ENCODE assay signal across 8 cellular contexts in the genomic region with DNA sequence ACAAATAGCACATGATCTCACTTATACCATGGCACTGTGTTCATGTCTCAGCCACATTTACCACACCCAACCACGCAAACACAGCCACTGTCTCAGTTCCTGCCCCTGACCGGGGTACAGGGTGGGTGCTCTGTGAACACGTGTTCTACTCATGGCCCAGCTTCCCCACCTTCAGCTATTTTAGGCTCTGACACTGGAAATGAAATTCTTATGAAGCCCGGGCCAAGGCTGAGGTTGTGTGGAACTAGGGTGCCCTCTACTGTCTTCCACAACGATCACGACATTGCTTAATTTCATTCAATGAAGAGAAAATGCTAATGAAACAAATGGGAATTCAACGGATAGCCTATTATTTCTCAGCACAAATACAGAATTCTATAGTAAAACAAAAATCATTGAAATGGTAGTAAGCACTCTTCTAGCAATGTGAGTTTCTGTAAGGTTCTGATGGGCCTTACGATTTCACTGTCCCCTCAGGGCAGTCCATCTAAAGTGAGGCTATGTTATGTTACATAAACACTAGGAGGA. TPM values are rescaled to one million over a fixed set of nuclear protein-coding genes. Genes with fewer than 3 reads are reported as not detected.
DNase-seq lines count a peak whose midpoint lies in the region; ATAC-seq and TF ChIP-seq lines count a peak whose summit lies in the region.

No MANE protein-coding gene starts in this region.

- H2AFZ ChIP-seq in neural cell (ENCODE audit: low read depth, low read length), result no peak overlapping the region

- CTCF ChIA-PET in A673 (lab: Charles Lee), result interaction anchor here (0.6 kb wide), 1 partner anchor 931 kb away, joined by 3 read pairs; no protein-coding TSS in a partner anchor

- intact Hi-C loops in A673 (cut with micrococcal nuclease; ENCODE audit: unreplicated experiment), result loop anchor here (2.0 kb wide), 1 partner anchor 1356 kb away; no protein-coding TSS in a partner anchor
- intact Hi-C loops in activated T-helper 2 cell treated with anti-CD3 and anti-CD28 coated beads, Interferon-gamma antibody, Interleukin-2, Interleukin-4, amounts not matched to agents 10 μg/mL and 5 μg/mL and 100 μg/mL, durations not matched to agents 14 hours and 24 hours and 36 hours (cut with micrococcal nuclease), result no loop called here

- no peaks in the 10 kb centered on the region for H3K9me2 ChIP-seq in neural cell (ENCODE audit: insufficient read depth, low read length)

- H3K27me3 Mint-ChIP-seq in immature natural killer cell (ENCODE audit: low read depth in 3 of 3), result peaks cover 5 to 11% (median 6%) of the 10 kb centered on the region in 3 donors
- H3K27me3 Mint-ChIP-seq in activated T-helper 2 cell treated with anti-CD3 and anti-CD28 coated beads, Interferon-gamma antibody, Interleukin-2, Interleukin-4, amounts not matched to agents 10 μg/mL and 5 μg/mL and 100 μg/mL, durations not matched to agents 14 hours and 24 hours and 36 hours (ENCODE audit: low read depth), result peaks cover 18% of the 10 kb centered on the region

- H3K4me3 ChIP-seq in A673 (ENCODE audit: low read depth, low read length, poor library complexity, severe bottlenecking), result no peak overlapping the region
- no peak overlapping the region for H3K4me3 ChIP-seq in H7 (ENCODE audit: insufficient read depth, low read depth, low read length)
- no peak overlapping the region for H3K4me3 ChIP-seq in neural cell (ENCODE audit: low read length)

- peaks cover 6% of the 10 kb centered on the region for H3K9me3 ChIP-seq in A673 (ENCODE audit: low read depth, low read length, poor library complexity, severe bottlenecking)
- H3K9me3 ChIP-seq in neural cell (ENCODE audit: low read length), result no peaks in the 10 kb centered on the region

- H3F3A ChIP-seq in neural cell (ENCODE audit: insufficient read depth, low read length, poor library complexity, severe bottlenecking), result no peaks in the 10 kb centered on the region

- H3K4me2 ChIP-seq in neural cell (ENCODE audit: low read length), result no peak overlapping the region

- no peak overlapping the region for H3K9ac ChIP-seq in neural cell (ENCODE audit: low read length)

- no peak overlapping the region for H3K27ac Mint-ChIP-seq in immature natural killer cell
- H3K27ac Mint-ChIP-seq in activated T-helper 2 cell treated with anti-CD3 and anti-CD28 coated beads, Interferon-gamma antibody, Interleukin-2, Interleukin-4, amounts not matched to agents 10 μg/mL and 5 μg/mL and 100 μg/mL, durations not matched to agents 14 hours and 24 hours and 36 hours, result no peak overlapping the region

- H3K79me2 ChIP-seq in neural cell (replicated peaks; ENCODE audit: insufficient read depth, low read length), result no peaks in the 10 kb centered on the region

- BruUV-seq in A673 (replicated peaks; lab: Mats Ljungman, UMichigan), result no TSS peak

- H3K4me3 Mint-ChIP-seq in immature natural killer cell, result no peak overlapping the region
- no peak overlapping the region for H3K4me3 Mint-ChIP-seq in activated T-helper 2 cell treated with anti-CD3 and anti-CD28 coated beads, Interferon-gamma antibody, Interleukin-2, Interleukin-4, amounts not matched to agents 10 μg/mL and 5 μg/mL and 100 μg/mL, durations not matched to agents 14 hours and 24 hours and 36 hours (ENCODE audit: low read depth)

- no peaks in the 10 kb centered on the region for H3K27me3 ChIP-seq in A673 (replicated peaks; ENCODE audit: insufficient read depth, low read depth, low read length, poor library complexity)
- H3K27me3 ChIP-seq in H7 (ENCODE audit: control insufficient read depth, insufficient read depth, low read length), result peaks cover 31% of the 10 kb centered on the region
- peaks cover 16% of the 10 kb centered on the region for H3K27me3 ChIP-seq in neural cell (ENCODE audit: insufficient read depth, low read depth, low read length)

- POLR2A ChIA-PET in A673 (lab: Charles Lee; ENCODE audit: low non-redundant PET), result no interaction called here

- H3K4me1 Mint-ChIP-seq in immature natural killer cell, result no peaks in the 10 kb centered on the region
- no peaks in the 10 kb centered on the region for H3K4me1 Mint-ChIP-seq in activated T-helper 2 cell treated with anti-CD3 and anti-CD28 coated beads, Interferon-gamma antibody, Interleukin-2, Interleukin-4, amounts not matched to agents 10 μg/mL and 5 μg/mL and 100 μg/mL, durations not matched to agents 14 hours and 24 hours and 36 hours (ENCODE audit: low read depth)

- no peak for ATAC-seq in HG03095 (IDR thresholded peaks at IDR 0.05; ENCODE audit: unreplicated experiment)

- peaks cover 0 to 8% (median 4%) of the 10 kb centered on the region in 6 donors for H3K9me3 Mint-ChIP-seq in immature natural killer cell
- H3K9me3 Mint-ChIP-seq in activated T-helper 2 cell treated with anti-CD3 and anti-CD28 coated beads, Interferon-gamma antibody, Interleukin-2, Interleukin-4, amounts not matched to agents 10 μg/mL and 5 μg/mL and 100 μg/mL, durations not matched to agents 14 hours and 24 hours and 36 hours, result no peaks in the 10 kb centered on the region

- H3K36me3 ChIP-seq in A673 (ENCODE audit: insufficient read depth, low read length, poor library complexity, severe bottlenecking) (no peaks in the 10 kb centered on the region), H7 (replicated peaks; ENCODE audit: control insufficient read depth, insufficient read depth, low read length) (no peaks in the 10 kb centered on the region), neural cell (ENCODE audit: insufficient read depth, low read length) (no peaks in the 10 kb centered on the region)

- peak; percentile 27 for DNase-seq in A673 (ENCODE audit: low spot score)
- peak; percentile 78 for DNase-seq in H7
- DNase-seq in NCI-H748 treated with DMSO at 0.1 percent for 48 hours (lab: John Stamatoyannopoulos, UW), result peak; percentile 29
- peak; percentile 76 for DNase-seq in epidermal melanocyte (ENCODE audit: insufficient read length, low spot score)
- DNase-seq in immature natural killer cell, result no peak
- no peak for DNase-seq in activated T-helper 2 cell treated with anti-CD3 and anti-CD28 coated beads, Interferon-gamma antibody, Interleukin-2, Interleukin-4, amounts not matched to agents 10 μg/mL and 5 μg/mL and 100 μg/mL, durations not matched to agents 14 hours and 24 hours and 36 hours (ENCODE audit: low spot score)

- H3K27ac ChIP-seq in A673 (ENCODE audit: low read depth, low read length, poor library complexity, severe bottlenecking) (no peak overlapping the region), neural cell (ENCODE audit: low read length) (peak overlapping the region; percentile 14)

- TF ChIP-seq EP300 in neural cell (conservative IDR thresholded peaks at IDR 0.05; ENCODE audit: poor library complexity, severe bottlenecking), result peak; percentile 23

- peaks cover 0 to 4% (median 0%) of the 10 kb centered on the region in 3 donors for H3K36me3 Mint-ChIP-seq in immature natural killer cell
- H3K36me3 Mint-ChIP-seq in activated T-helper 2 cell treated with anti-CD3 and anti-CD28 coated beads, Interferon-gamma antibody, Interleukin-2, Interleukin-4, amounts not matched to agents 10 μg/mL and 5 μg/mL and 100 μg/mL, durations not matched to agents 14 hours and 24 hours and 36 hours (ENCODE audit: low read depth), result no peaks in the 10 kb centered on the region

- TF ChIP-seq CTCF in A673 (conservative IDR thresholded peaks at IDR 0.05; ENCODE audit: low read depth, low read length) (peak; percentile 46), neural cell (IDR thresholded peaks at IDR 0.05; ENCODE audit: poor library complexity, severe bottlenecking) (peak; percentile 98)

- peak; percentile 99 for TF ChIP-seq RAD21 in neural cell (conservative IDR thresholded peaks at IDR 0.05)

- H3K4me1 ChIP-seq in A673 (ENCODE audit: insufficient read depth, low read length, poor library complexity, severe bottlenecking), result no peaks in the 10 kb centered on the region

- H4K20me1 ChIP-seq in neural cell (ENCODE audit: insufficient read depth), result no peaks in the 10 kb centered on the region

TF ChIP-seq in neural cell, 6 proteins besides CTCF, POLR2A, EP300 and RAD21:
- no peak for TF ChIP-seq POLR2AphosphoS5 (IDR thresholded peaks at IDR 0.05)
- no peak for TF ChIP-seq TAF1 (IDR thresholded peaks at IDR 0.05; ENCODE audit: low read depth)
- peak; percentile 77 for TF ChIP-seq MXI1 (conservative IDR thresholded peaks at IDR 0.05; ENCODE audit: poor library complexity, severe bottlenecking)
- TF ChIP-seq EZH2 (IDR thresholded peaks at IDR 0.05; ENCODE audit: borderline replicate concordance, insufficient read depth, low read length, poor library complexity, severe bottlenecking), result no peak
- TF ChIP-seq SMC3 (conservative IDR thresholded peaks at IDR 0.05; ENCODE audit: poor library complexity), result peak; percentile 99
- TF ChIP-seq, protein P1, sequence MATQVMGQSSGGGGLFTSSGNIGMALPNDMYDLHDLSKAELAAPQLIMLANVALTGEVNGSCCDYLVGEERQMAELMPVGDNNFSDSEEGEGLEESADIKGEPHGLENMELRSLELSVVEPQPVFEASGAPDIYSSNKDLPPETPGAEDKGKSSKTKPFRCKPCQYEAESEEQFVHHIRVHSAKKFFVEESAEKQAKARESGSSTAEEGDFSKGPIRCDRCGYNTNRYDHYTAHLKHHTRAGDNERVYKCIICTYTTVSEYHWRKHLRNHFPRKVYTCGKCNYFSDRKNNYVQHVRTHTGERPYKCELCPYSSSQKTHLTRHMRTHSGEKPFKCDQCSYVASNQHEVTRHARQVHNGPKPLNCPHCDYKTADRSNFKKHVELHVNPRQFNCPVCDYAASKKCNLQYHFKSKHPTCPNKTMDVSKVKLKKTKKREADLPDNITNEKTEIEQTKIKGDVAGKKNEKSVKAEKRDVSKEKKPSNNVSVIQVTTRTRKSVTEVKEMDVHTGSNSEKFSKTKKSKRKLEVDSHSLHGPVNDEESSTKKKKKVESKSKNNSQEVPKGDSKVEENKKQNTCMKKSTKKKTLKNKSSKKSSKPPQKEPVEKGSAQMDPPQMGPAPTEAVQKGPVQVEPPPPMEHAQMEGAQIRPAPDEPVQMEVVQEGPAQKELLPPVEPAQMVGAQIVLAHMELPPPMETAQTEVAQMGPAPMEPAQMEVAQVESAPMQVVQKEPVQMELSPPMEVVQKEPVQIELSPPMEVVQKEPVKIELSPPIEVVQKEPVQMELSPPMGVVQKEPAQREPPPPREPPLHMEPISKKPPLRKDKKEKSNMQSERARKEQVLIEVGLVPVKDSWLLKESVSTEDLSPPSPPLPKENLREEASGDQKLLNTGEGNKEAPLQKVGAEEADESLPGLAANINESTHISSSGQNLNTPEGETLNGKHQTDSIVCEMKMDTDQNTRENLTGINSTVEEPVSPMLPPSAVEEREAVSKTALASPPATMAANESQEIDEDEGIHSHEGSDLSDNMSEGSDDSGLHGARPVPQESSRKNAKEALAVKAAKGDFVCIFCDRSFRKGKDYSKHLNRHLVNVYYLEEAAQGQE (IDR thresholded peaks at IDR 0.05; ENCODE audit: borderline replicate concordance), result no peak

RNA-seq across cellular contexts. Expression of a gene that starts 2.1 kb away (rescaled TPM):
- not detected in 2 replicates for total RNA-seq in A673 (2021)
- total RNA-seq in H7 (2014; rRNA removed; shearing (Covaris generic)), result 18.6 and 18.7 TPM in 2 replicates
- polyA plus RNA-seq in neural cell, result 25.3 and 31.3 TPM in 2 replicates
- 33.1 and 48.3 TPM in 2 replicates for polyA minus RNA-seq in neural cell
- polyA plus RNA-seq in immature natural killer cell, result not detected
- total RNA-seq in activated T-helper 2 cell treated with anti-CD3 and anti-CD28 coated beads, Interferon-gamma antibody, Interleukin-2, Interleukin-4, amounts not matched to agents 10 μg/mL and 5 μg/mL and 100 μg/mL, durations not matched to agents 14 hours and 24 hours and 36 hours, result not detected in 2 replicates

Comparison
In these comparisons a context has a peak if more than half of its experiments do, and no peak if none do; other contexts are left out.
1. DNase-seq: peak in A673 (single experiment), H7 (single experiment), NCI-H748 treated with DMSO at 0.1 percent for 48 hours (single experiment) and epidermal melanocyte (single experiment); none in immature natural killer cell (0 of 3) and activated T-helper 2 cell treated with anti-CD3 and anti-CD28 coated beads, Interferon-gamma antibody, Interleukin-2, Interleukin-4, amounts not matched to agents 10 μg/mL and 5 μg/mL and 100 μg/mL, durations not matched to agents 14 hours and 24 hours and 36 hours (single experiment).
2. RNA of a gene that starts 2.1 kb away (total RNA-seq): 18.6 to 18.7 TPM in H7; not detected in A673 and not detected in activated T-helper 2 cell treated with anti-CD3 and anti-CD28 coated beads, Interferon-gamma antibody, Interleukin-2, Interleukin-4, amounts not matched to agents 10 μg/mL and 5 μg/mL and 100 μg/mL, durations not matched to agents 14 hours and 24 hours and 36 hours; every median in the first group is over 10 times any median in the second.